In genomic region chr2:57760448-57760847, GRCh38 we compare ENCODE assay signal across 8 cellular contexts.
A peak's percentile ranks its signal among the peaks of the same experiment; 100 is the strongest.
DNase-seq lines count a peak whose midpoint lies in the region; ATAC-seq and TF ChIP-seq lines count a peak whose summit lies in the region.

No MANE protein-coding gene starts in this region.

- H3K27ac ChIP-seq in upper lobe of left lung, result no peak overlapping the region

- DNase-seq in NCI-H748 treated with DMSO at 0.1 percent for 48 hours (lab: John Stamatoyannopoulos, UW) (peak; percentile 11), medulla oblongata (ENCODE audit: extremely low spot score) (peak; percentile 66), NCI-H510A (lab: John Stamatoyannopoulos, UW) (no peak), T-cell (no peak), upper lobe of left lung (no peak)
- DNase-seq in activated T-cell treated with anti-CD3 and anti-CD28 coated beads, Interleukin-2, amount 50 U/mL, for 1 hour, result no peak

- no peaks in the 10 kb centered on the region for H3K27me3 ChIP-seq in upper lobe of left lung

- no peaks in the 10 kb centered on the region for H3K9me3 ChIP-seq in upper lobe of left lung

- TF ChIP-seq EP300 in upper lobe of left lung (IDR thresholded peaks at IDR 0.05), result no peak

- POLR2A ChIA-PET in T-cell (lab: Charles Lee), result no interaction called here

- peaks cover 0 to 10% (median 9%) of the 10 kb centered on the region in 4 donors for H3K4me1 ChIP-seq in upper lobe of left lung

- no peaks in the 10 kb centered on the region for H3K36me3 Mint-ChIP-seq in T-cell

- no peak overlapping the region for H3K27ac Mint-ChIP-seq in T-cell

- peak overlapping the region in 1 of 3 donors; percentile 16 for H3K4me3 Mint-ChIP-seq in T-cell

- TF ChIP-seq CTCF in upper lobe of left lung (IDR thresholded peaks at IDR 0.05), result no peak

- H3K4me1 Mint-ChIP-seq in T-cell, result peaks cover 0 to 6% (median 0%) of the 10 kb centered on the region in 3 donors

- H3K36me3 ChIP-seq in upper lobe of left lung, result no peaks in the 10 kb centered on the region

- H3K27me3 Mint-ChIP-seq in T-cell, result peaks cover 3 to 8% of the 10 kb centered on the region in 2 donors

- H3K9me3 Mint-ChIP-seq in T-cell, result no peaks in the 10 kb centered on the region

- 69 to 80% methylated on average over 3 of the region's 3 CpGs for WGBS in upper lobe of left lung, 2 donors

- no peak for TF ChIP-seq POLR2A in upper lobe of left lung (IDR thresholded peaks at IDR 0.05)

- no peak overlapping the region for H3K4me3 ChIP-seq in upper lobe of left lung

- ATAC-seq in GM19023 (IDR thresholded peaks at IDR 0.05; ENCODE audit: unreplicated experiment), result peak; percentile 59
- ATAC-seq in HG02852 (IDR thresholded peaks at IDR 0.05; ENCODE audit: unreplicated experiment), result peak; percentile 63
- no peak for ATAC-seq in T-cell (replicated peaks in 1 of 4)
- no peak for ATAC-seq in upper lobe of left lung (ENCODE audit: low FRiP score in 2 of 2)

- CTCF ChIA-PET in T-cell (lab: Charles Lee), result interaction anchor here in 1 of 2 donors (0.5 to 1.1 kb wide), 3 partner anchors 11 to 1337 kb away, joined by 3 to 5 read pairs (median 4); no protein-coding TSS in a partner anchor

Comparison
In these comparisons a context has a peak if more than half of its experiments do, and no peak if none do; other contexts are left out.
1. ATAC-seq: peak in GM19023 (single experiment) and HG02852 (single experiment); none in T-cell (0 of 4) and upper lobe of left lung (0 of 2).
2. DNase-seq: peak in NCI-H748 treated with DMSO at 0.1 percent for 48 hours (single experiment) and medulla oblongata (single experiment); none in NCI-H510A (single experiment), T-cell (0 of 34), activated T-cell treated with anti-CD3 and anti-CD28 coated beads, Interleukin-2, amount 50 U/mL, for 1 hour (single experiment) and upper lobe of left lung (0 of 2).